In genomic region chr20:19256085-19256484, GRCh38 we compare ENCODE assay signal across 17 cellular contexts. TPM values are rescaled to one million over a fixed set of nuclear protein-coding genes. Genes with fewer than 3 reads are reported as not detected.
"Had no signal": no experiment of that assay in that cellular context is flagged by ENCODE, and none has a peak within 500 bp of the region (broad histone marks: within the 10 kb centered on the region; RNA-seq: fewer than 3 reads in every experiment).

No MANE protein-coding gene starts in this region.

- FAIRE-seq: urothelium cell line had no signal

- H3K27ac ChIP-seq: neural progenitor cell, parathyroid adenoma, sigmoid colon, thoracic aorta had no signal

- H3K9me3 ChIP-seq: sigmoid colon, thoracic aorta had no signal

- DNase-seq: activated CD4-positive, alpha-beta T cell treated with anti-CD3 and anti-CD28 coated beads, Interleukin-2, amount 10 ng/mL, durations not matched to agents 24 days and 14 days; activated CD4-positive, CD25-positive, alpha-beta regulatory T cell; activated CD8-positive, alpha-beta memory T cell treated with anti-CD3 and anti-CD28 coated beads for 24 hours; activated gamma-delta T cell treated with Interleukin-2 at 50 U/mL for 16 hours; activated naive CD8-positive, alpha-beta T cell treated with anti-CD3 and anti-CD28 coated beads, Interleukin-2, amount 10 ng/mL, durations not matched to agents 7 days and 5 days; aorta; foreskin melanocyte; head of caudate nucleus; midbrain; sigmoid colon; stimulated activated CD4-positive, alpha-beta T cell treated with anti-CD3 and anti-CD28 coated beads, Interleukin-12 subunit alpha, Interleukin-12 subunit beta, amount 100 ng/mL, for 4 hours; stimulated activated CD4-positive, alpha-beta T cell treated with anti-CD3 and anti-CD28 coated beads, Interleukin-2, amount 100 ng/mL, for 24 hours had no signal

- H3K27me3 ChIP-seq: neural progenitor cell, sigmoid colon had no signal

- H3K36me3 ChIP-seq: neural progenitor cell, sigmoid colon, thoracic aorta had no signal

- H3K4me3 ChIP-seq: lung, neural progenitor cell, sigmoid colon, thoracic aorta had no signal

- H3K4me1 ChIP-seq: neural progenitor cell, parathyroid adenoma had no signal

RNA-seq across cellular contexts. Expression of gene SLC24A3, which starts 43.6 kb away (rescaled TPM):
- total RNA-seq: activated CD4-positive, alpha-beta T cell treated with anti-CD3 and anti-CD28 coated beads, Interleukin-2, amount 10 ng/mL, durations not matched to agents 24 days and 14 days; activated naive CD8-positive, alpha-beta T cell treated with anti-CD3 and anti-CD28 coated beads, Interleukin-2, amount 10 ng/mL, durations not matched to agents 7 days and 5 days had no signal
